Comparison of ENCODE assay signal across 10 cellular contexts in the genomic region with DNA sequence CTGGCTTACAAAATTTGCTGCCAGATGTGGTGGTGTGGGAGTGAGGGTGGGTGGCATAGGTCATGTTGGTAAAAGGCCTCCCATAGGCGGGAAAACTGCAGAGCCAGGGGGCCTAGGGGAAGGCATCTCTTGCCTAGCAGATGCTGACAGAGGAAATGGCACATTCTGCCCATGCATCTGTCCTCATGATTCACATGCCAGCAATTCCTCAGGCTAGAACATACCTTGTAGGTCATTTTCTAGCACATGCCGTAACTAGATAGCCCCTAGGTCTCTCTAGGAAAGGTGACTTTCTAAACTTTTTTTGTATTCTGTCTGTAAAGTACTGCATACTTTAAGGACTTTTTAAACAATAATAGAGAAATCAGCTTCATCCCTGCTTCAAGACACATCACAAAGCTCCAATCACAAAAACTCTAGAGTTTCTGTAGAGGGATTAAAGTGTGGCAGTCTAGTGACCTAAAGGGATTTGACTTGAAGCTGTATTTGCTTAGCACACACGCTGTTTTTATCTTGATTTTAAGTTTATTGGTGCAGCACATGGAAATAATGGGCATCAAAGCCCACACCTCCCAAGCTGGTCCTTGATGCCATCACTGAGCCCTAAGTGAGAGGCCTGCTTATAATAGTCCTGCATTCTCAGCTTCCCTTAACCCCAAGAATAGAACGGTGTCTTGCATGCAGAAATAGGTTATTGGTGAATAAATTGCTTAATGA.
"Had no signal": no experiment of that assay in that cellular context is flagged by ENCODE, and none has a peak within 500 bp of the region (broad histone marks: within the 10 kb centered on the region; RNA-seq: fewer than 3 reads in every experiment).

No MANE protein-coding gene starts in this region.

- H3K9me3 ChIP-seq: esophagus muscularis mucosa, left ventricle myocardium inferior, mucosa of descending colon, ovary, thyroid gland had no signal

- H3K36me3 ChIP-seq: esophagus muscularis mucosa, left ventricle myocardium inferior, ovary, thyroid gland had no signal

- H3K27ac ChIP-seq: esophagus muscularis mucosa, left ventricle myocardium inferior, ovary, thyroid gland had no signal

- H3K4me1 ChIP-seq: esophagus muscularis mucosa, left ventricle myocardium inferior, thyroid gland had no signal

- DNase-seq: activated CD4-positive, CD25-positive, alpha-beta regulatory T cell treated with anti-CD3 and anti-CD28 coated beads, Interleukin-2, amount 50 U/mL, for 72 hours; activated CD8-positive, alpha-beta memory T cell treated with anti-CD3 and anti-CD28 coated beads, Interleukin-2, amount 10 ng/mL, durations not matched to agents 7 days and 5 days; kidney; left ventricle myocardium inferior; stimulated activated CD4-positive, alpha-beta T cell treated with anti-CD3 and anti-CD28 coated beads, Interleukin-2, amount 100 ng/mL, for 48 hours; T1000 had no signal

- H3K4me3 ChIP-seq: esophagus muscularis mucosa, left ventricle myocardium inferior, mucosa of descending colon, ovary, thyroid gland had no signal

- H3K27me3 ChIP-seq: esophagus muscularis mucosa, ovary, thyroid gland had no signal
